Comparison of ENCODE assay signal across 19 cellular contexts in the genomic region with DNA sequence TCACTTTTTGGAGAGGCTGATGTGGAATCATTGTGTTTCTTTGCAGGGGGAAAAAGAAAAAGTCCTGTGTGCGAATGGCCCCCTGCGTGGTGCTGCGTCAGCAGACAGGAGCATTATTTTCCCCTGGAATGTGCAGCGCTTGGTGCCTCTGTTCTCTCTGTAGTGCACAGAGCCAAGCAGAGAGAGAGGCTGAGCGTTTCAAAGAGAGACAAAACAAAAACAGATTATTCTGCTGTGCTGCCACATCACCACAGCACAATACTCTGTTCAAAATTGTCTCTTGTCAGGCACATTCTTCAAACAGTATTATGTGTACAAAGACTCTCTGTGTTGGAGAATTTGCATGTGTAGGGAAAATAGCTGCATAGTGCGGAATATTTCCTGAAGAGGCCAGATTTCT.
DNase-seq lines count a peak whose midpoint lies in the region; ATAC-seq and FAIRE-seq lines count a peak whose summit lies in the region.
"Had no signal": no experiment of that assay in that cellular context is flagged by ENCODE, and none has a peak within 500 bp of the region (broad histone marks: within the 10 kb centered on the region; RNA-seq: fewer than 3 reads in every experiment).

No MANE protein-coding gene starts in this region.

- H3K4me3 ChIP-seq in SK-N-MC = peak overlapping the region; percentile 66
- peak overlapping the region; percentile 21 for H3K4me3 ChIP-seq in neuron (ENCODE audit: low read length)
- no peak overlapping the region for H3K4me3 ChIP-seq in Karpas-422 (ENCODE audit: low read length)
- H3K4me3 ChIP-seq: uterus had no signal

- H3K27ac ChIP-seq in SK-N-MC = peak overlapping the region; percentile 92
- H3K27ac ChIP-seq in Karpas-422 (ENCODE audit: low read length) = no peak overlapping the region
- H3K27ac ChIP-seq: uterus had no signal

- H4K20me1 ChIP-seq in Karpas-422 (ENCODE audit: insufficient read depth, low read depth, low read length) = no peaks in the 10 kb centered on the region

- H3K9me3 ChIP-seq in SK-N-MC (ENCODE audit: low read depth, low read length) (no peaks in the 10 kb centered on the region), neuron (ENCODE audit: low read length) (no peaks in the 10 kb centered on the region), Karpas-422 (ENCODE audit: low read length) (no peaks in the 10 kb centered on the region)
- H3K9me3 ChIP-seq: uterus had no signal

- H3K9ac ChIP-seq in SK-N-MC (ENCODE audit: insufficient read length) = peak overlapping the region; percentile 44
- H3K9ac ChIP-seq in Karpas-422 (ENCODE audit: low read length) = no peak overlapping the region

- H3K9me2 ChIP-seq in Karpas-422 (replicated peaks; ENCODE audit: insufficient read depth, low read length) = no peaks in the 10 kb centered on the region

- peak; percentile 76 for FAIRE-seq in urothelium cell line (lab: Jason Lieb, UNC)

- no peak for DNase-seq in SK-N-MC (ENCODE audit: low read depth, low spot score)
- peak; percentile 85 for DNase-seq in foreskin melanocyte
- no peak for DNase-seq in urothelium cell line (ENCODE audit: low spot score)
- no peak for DNase-seq in Karpas-422
- DNase-seq: activated CD4-positive, alpha-beta T cell treated with anti-CD3 and anti-CD28 coated beads, Interleukin-2, amount 10 ng/mL, durations not matched to agents 7 days and 5 days; activated naive CD4-positive, alpha-beta T cell treated with anti-CD3 and anti-CD28 coated beads for 36 hours; central memory CD4-positive, alpha-beta T cell; dermis blood vessel endothelial cell; EL; left cardiac atrium; mesenchymal stem cell; natural killer cell; NCI-H2081; NCI-H345; uterus had no signal

- H2AFZ ChIP-seq in neuron (ENCODE audit: low read depth, low read length) = no peak overlapping the region
- no peak overlapping the region for H2AFZ ChIP-seq in Karpas-422 (ENCODE audit: low read length)

- no peak for ATAC-seq in HG03039 (IDR thresholded peaks at IDR 0.05; ENCODE audit: unreplicated experiment)
- ATAC-seq in GM21360 (IDR thresholded peaks at IDR 0.05; ENCODE audit: unreplicated experiment) = no peak
- ATAC-seq: left cardiac atrium, natural killer cell, SK-N-SH treated with all-trans-retinoic acid at 6 μM for 48 hours had no signal

- no peaks in the 10 kb centered on the region for H3K27me3 ChIP-seq in neuron (ENCODE audit: insufficient read depth, low read length)
- H3K27me3 ChIP-seq in Karpas-422 (ENCODE audit: low read length) = no peaks in the 10 kb centered on the region
- H3K27me3 ChIP-seq: uterus had no signal

- peaks cover 7% of the 10 kb centered on the region for H3K36me3 ChIP-seq in SK-N-MC (ENCODE audit: insufficient read depth, low read length)
- no peaks in the 10 kb centered on the region for H3K36me3 ChIP-seq in neuron (ENCODE audit: insufficient read depth, low read length)
- H3K36me3 ChIP-seq in Karpas-422 (ENCODE audit: insufficient read depth, low read length) = no peaks in the 10 kb centered on the region
- H3K36me3 ChIP-seq: uterus had no signal

- H3K4me1 ChIP-seq in neuron (ENCODE audit: insufficient read depth, low read length) = peaks cover 36% of the 10 kb centered on the region
- no peaks in the 10 kb centered on the region for H3K4me1 ChIP-seq in Karpas-422 (ENCODE audit: low read length)
- H3K4me1 ChIP-seq: uterus had no signal

- H3K4me2 ChIP-seq in Karpas-422 (ENCODE audit: low read depth, low read length, poor library complexity, severe bottlenecking) = no peak overlapping the region

- H3K79me2 ChIP-seq in Karpas-422 (ENCODE audit: low read length) = no peaks in the 10 kb centered on the region
